Comparison of ENCODE assay signal across 9 cellular contexts in the genomic region with DNA sequence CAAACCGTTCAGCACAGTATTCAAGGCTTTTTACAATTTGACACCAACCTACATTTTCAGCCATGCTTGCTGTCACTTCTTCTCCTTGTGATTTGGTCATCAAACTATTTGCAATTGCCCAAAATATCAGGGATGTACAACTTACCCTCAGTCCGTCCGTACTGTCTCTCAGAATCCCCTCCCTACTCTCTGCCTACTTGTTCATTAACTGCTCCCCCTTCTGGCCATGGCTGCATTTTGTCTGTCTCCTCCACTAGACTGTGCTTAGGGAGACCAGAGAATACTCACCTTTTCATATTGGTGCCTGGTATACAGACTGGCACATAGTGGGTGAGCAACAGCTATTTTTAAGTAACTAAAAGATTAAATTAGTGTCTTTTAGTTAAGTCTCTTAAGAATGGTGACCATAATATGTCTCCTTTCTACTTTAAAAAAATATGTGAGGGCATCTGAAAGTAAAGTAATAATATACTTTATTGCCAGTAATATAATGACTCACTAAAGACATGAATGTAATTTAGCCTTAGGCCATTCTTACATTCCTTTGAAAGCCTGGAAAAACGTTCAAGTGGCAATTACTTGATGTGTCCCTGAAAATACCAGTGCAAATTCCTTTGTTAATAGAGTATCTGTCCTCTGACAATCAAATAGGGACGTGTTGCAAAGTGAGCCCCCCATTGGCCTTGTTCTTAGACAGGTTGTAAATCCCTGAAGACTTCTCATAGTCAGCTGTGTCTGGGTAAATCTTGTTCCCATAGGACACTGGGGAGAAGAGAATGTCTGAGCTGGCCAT. TPM values are rescaled to one million over a fixed set of nuclear protein-coding genes. Genes with fewer than 3 reads are reported as not detected.
DNase-seq lines count a peak whose midpoint lies in the region; ATAC-seq, FAIRE-seq and TF ChIP-seq lines count a peak whose summit lies in the region.
"Had no signal": no experiment of that assay in that cellular context is flagged by ENCODE, and none has a peak within 500 bp of the region (broad histone marks: within the 10 kb centered on the region; RNA-seq: fewer than 3 reads in every experiment).

No MANE protein-coding gene starts in this region.

- in situ Hi-C loops in mammary epithelial cell (cut with MboI; ENCODE audit: low sequenced_read_pairs in 2 of 2) (no loop called here), HepG2 (cut with HindIII; ENCODE audit: extremely low pct_ligation_motif_present, low pct_unique_long_range_greater_than_20kb) (no loop called here)

- H3K79me2 ChIP-seq in mammary epithelial cell (ENCODE audit: insufficient read depth, low read length) (no peaks in the 10 kb centered on the region), HepG2 (ENCODE audit: insufficient read depth, low read length) (no peaks in the 10 kb centered on the region)

- intact Hi-C loops in mammary epithelial cell (cut with micrococcal nuclease), result no loop called here
- intact Hi-C loops in HepG2 (cut with micrococcal nuclease; ENCODE audit: unreplicated experiment), result loop anchor here (1.0 kb wide), 2 partner anchors 17 to 113 kb away; no protein-coding TSS in a partner anchor

- ATAC-seq in HG03159 (IDR thresholded peaks at IDR 0.05; ENCODE audit: unreplicated experiment) (peak; percentile 87), HepG2 (peak; percentile 97), GM19452 (IDR thresholded peaks at IDR 0.05; ENCODE audit: unreplicated experiment) (no peak)

- BruUV-seq in mammary epithelial cell (replicated peaks; lab: Mats Ljungman, UMichigan), result no TSS peak
- BruUV-seq in HepG2 (replicated peaks; lab: Mats Ljungman, UMichigan), result no TSS peak

- TF ChIP-seq EP300 in HepG2 (IDR thresholded peaks at IDR 0.05; ENCODE audit: low read depth in 2 of 2, low read length in 2 of 2), result no peak
- no peak for TF ChIP-seq EP300 in HepG2 (CRISPR knock-in tag; IDR thresholded peaks at IDR 0.05; ENCODE audit: borderline replicate concordance)
- no peak for TF ChIP-seq EP300 in tibial nerve (IDR thresholded peaks at IDR 0.05)

- no peaks in the 10 kb centered on the region for H3K9me3 ChIP-seq in mammary epithelial cell (replicated peaks; ENCODE audit: insufficient read depth, low read length)
- no peaks in the 10 kb centered on the region for H3K9me3 ChIP-seq in HepG2 (ENCODE audit: low read length)
- no peaks in the 10 kb centered on the region for H3K9me3 ChIP-seq in tibial nerve
- H3K9me3 ChIP-seq: neutrophil had no signal

- H3K4me3 ChIP-seq in AG09309 (ENCODE audit: control insufficient read depth, low read depth, low read length), result no peak overlapping the region
- no peak overlapping the region for H3K4me3 ChIP-seq in mammary epithelial cell (replicated peaks in 1 of 3; ENCODE audit: insufficient read depth in 1 of 3, low read depth in 2 of 3, low read length in 3 of 3)
- no peak overlapping the region for H3K4me3 ChIP-seq in HepG2 (replicated peaks in 1 of 3; ENCODE audit: insufficient read depth in 1 of 3, low read depth in 2 of 3, low read length in 3 of 3)
- H3K4me3 ChIP-seq in tibial nerve, result no peak overlapping the region

- H3K4me1 ChIP-seq in mammary epithelial cell (ENCODE audit: insufficient read depth, low read length) (no peaks in the 10 kb centered on the region), HepG2 (ENCODE audit: insufficient read depth, low read length) (peaks cover 19% of the 10 kb centered on the region), tibial nerve (peaks cover 0 to 17% (median 6%) of the 10 kb centered on the region in 4 donors)

- H3K36me3 ChIP-seq in mammary epithelial cell (ENCODE audit: insufficient read depth, low read length) (no peaks in the 10 kb centered on the region), HepG2 (replicated peaks in 1 of 2; ENCODE audit: control insufficient read depth in 1 of 2, insufficient read depth in 2 of 2, low read length in 2 of 2) (no peaks in the 10 kb centered on the region), tibial nerve (no peaks in the 10 kb centered on the region)
- H3K36me3 ChIP-seq: neutrophil had no signal

- H4K20me1 ChIP-seq in mammary epithelial cell (ENCODE audit: insufficient read depth, low read length) (no peaks in the 10 kb centered on the region), HepG2 (ENCODE audit: insufficient read depth, low read length) (no peaks in the 10 kb centered on the region)

- CTCF ChIA-PET in mammary epithelial cell (lab: Charles Lee; ENCODE audit: low non-redundant PET) (no interaction called here), HepG2 (lab: Yijun Ruan, JAX; ENCODE audit: low intra/inter-chr PET ratio, low total read pairs) (interaction anchor here (1.0 to 4.0 kb wide), 4 partner anchors 108 to 244 kb away, joined by 3 to 59 read pairs (median 3); no protein-coding TSS in a partner anchor)

- H3K27ac ChIP-seq in mammary epithelial cell (ENCODE audit: insufficient read depth, low read depth, low read length) (no peak overlapping the region), HepG2 (ENCODE audit: extremely low read length, insufficient read depth, low read length) (no peak overlapping the region), tibial nerve (no peak overlapping the region)
- H3K27ac ChIP-seq: neutrophil had no signal

- H3K27me3 ChIP-seq in mammary epithelial cell (ENCODE audit: insufficient read depth, low read length) (no peaks in the 10 kb centered on the region), HepG2 (ENCODE audit: control insufficient read depth in 1 of 2, insufficient read depth in 2 of 2, low read length in 2 of 2) (no peaks in the 10 kb centered on the region), tibial nerve (no peaks in the 10 kb centered on the region)

- TF ChIP-seq RAD21 in HepG2 (CRISPR knock-in tag; IDR thresholded peaks at IDR 0.05), result peak; percentile 64; the same call in 1 of the 2 replicates

- 44% methylated on average over 5 of the region's 5 CpGs for WGBS in mammary epithelial cell (ENCODE audit: low coverage, missing lambda C conversion rate)
- 47% methylated on average over 5 of the region's 5 CpGs for WGBS in HepG2 (ENCODE audit: low lambda C conversion rate)
- 55 to 60% methylated on average over 5 of the region's 5 CpGs for WGBS in tibial nerve, 2 donors

- dilution Hi-C loops in mammary epithelial cell (cut with HindIII; ENCODE audit: low sequenced_read_pairs), result no loop called here

- H2AFZ ChIP-seq in mammary epithelial cell (ENCODE audit: low read depth, low read length) (no peak overlapping the region), HepG2 (ENCODE audit: low read length) (no peak overlapping the region)

- TF ChIP-seq POLR2A in GM12892 (IDR thresholded peaks at IDR 0.05; ENCODE audit: low read depth, low read length), result no peak
- TF ChIP-seq POLR2A in HepG2 (IDR thresholded peaks at IDR 0.05; ENCODE audit: insufficient read depth in 1 of 2, low read depth in 2 of 2, low read length in 2 of 2), result no peak
- no peak for TF ChIP-seq POLR2A in tibial nerve (IDR thresholded peaks at IDR 0.05)

- peak; percentile 71 for TF ChIP-seq CTCF in AG09309 (IDR thresholded peaks at IDR 0.05; ENCODE audit: control insufficient read depth, insufficient read depth, low read depth, low read length, missing control alignments)
- peak; percentile 26 to 32 for TF ChIP-seq CTCF in mammary epithelial cell (conservative IDR thresholded peaks at IDR 0.05 in 1 of 2, IDR thresholded peaks at IDR 0.05 in 1 of 2; ENCODE audit: extremely low read depth in 1 of 2, insufficient read depth in 1 of 2, low read depth in 1 of 2, low read length in 2 of 2)
- peak; percentile 85 for TF ChIP-seq CTCF in HepG2 (CRISPR knock-in tag; IDR thresholded peaks at IDR 0.05)
- TF ChIP-seq CTCF in tibial nerve (IDR thresholded peaks at IDR 0.05), result peak in 4 of 5 experiments; percentile 10 to 40 (median 24)

- peak; percentile 65 for FAIRE-seq in GM12892 (lab: Jason Lieb, UNC)
- FAIRE-seq in RCC 7860 (lab: Jason Lieb, UNC), result peak; percentile 16
- peak; percentile 56 for FAIRE-seq in HepG2 (lab: Jason Lieb, UNC)

- POLR2A ChIA-PET in HepG2 (lab: Yijun Ruan, JAX), result no interaction called here

- H3K4me2 ChIP-seq in mammary epithelial cell (ENCODE audit: insufficient read depth, low read depth, low read length) (no peak overlapping the region), HepG2 (ENCODE audit: low read depth, low read length) (no peak overlapping the region)

- H3K9ac ChIP-seq in mammary epithelial cell (ENCODE audit: insufficient read depth, low read length), result no peak overlapping the region
- H3K9ac ChIP-seq in HepG2 (ENCODE audit: insufficient read depth, low read depth, low read length), result no peak overlapping the region

- DNase-seq in AG09309 (ENCODE audit: low read depth), result peak; percentile 16
- no peak for DNase-seq in GM12892 (ENCODE audit: insufficient read length)
- DNase-seq in RCC 7860 (ENCODE audit: low spot score), result peak; percentile 41
- DNase-seq in mammary epithelial cell, result no peak
- peak; percentile 70 for DNase-seq in HepG2 (ENCODE audit: low spot score)
- DNase-seq in tibial nerve (ENCODE audit: low spot score in 2 of 2), result peak; percentile 32 to 70

RNA-seq across cellular contexts. Expression of a gene that starts 27.8 kb away (rescaled TPM):
- polyA plus RNA-seq in GM12892 (2012; ENCODE audit: missing spikeins), result not detected
- total RNA-seq in mammary epithelial cell, result under 1 TPM in 1 of 2 donors, not detected in 1; 0.17 TPM
- polyA plus RNA-seq in mammary epithelial cell, result not detected
- polyA minus RNA-seq in mammary epithelial cell, result not detected
- total RNA-seq in HepG2 (2016; rRNA removed; fragmentation: Illumina TruSeq; extraction: Trizol), result 13.3 and 22.2 TPM in 2 replicates
- 1.4 and 1.9 TPM in 2 replicates for total RNA-seq in HepG2 (2016; cell fraction: cytosol; rRNA removed; fragmentation: Illumina TruSeq; extraction: Trizol; ENCODE audit: low read depth)
- total RNA-seq in HepG2 (2016; cell fraction: insoluble cytoplasmic fraction; rRNA removed; fragmentation: Illumina TruSeq; extraction: Trizol), result 14.7 and 22.1 TPM in 2 replicates
- total RNA-seq in HepG2 (2016; cell fraction: membrane; rRNA removed; fragmentation: Illumina TruSeq; extraction: Trizol), result 4.3 and 4.4 TPM in 2 replicates
- total RNA-seq in HepG2 (2016; cell fraction: nucleus; rRNA removed; fragmentation: Illumina TruSeq; extraction: Trizol), result 18.5 and 19.5 TPM in 2 replicates
- 7.8 and 12.2 TPM in 2 replicates for polyA plus RNA-seq in HepG2 (2011; rRNA removed)
- polyA plus RNA-seq in HepG2 (2011; cell fraction: cytosol; rRNA removed), result 6.5 and 6.8 TPM in 2 replicates
- 6.8 and 8.4 TPM in 2 replicates for polyA plus RNA-seq in HepG2 (2011; cell fraction: nucleus; rRNA removed)
- polyA plus RNA-seq in HepG2 (2012), result 14.2 and 21.9 TPM in 2 replicates
- 0.12 and 0.35 TPM in 2 replicates for polyA plus RNA-seq in HepG2 (2016; cell fraction: cytosol; fragmentation: Illumina TruSeq; extraction: Trizol; ENCODE audit: low read depth)
- polyA plus RNA-seq in HepG2 (2016; cell fraction: insoluble cytoplasmic fraction; fragmentation: Illumina TruSeq; extraction: Trizol; ENCODE audit: low read depth), result 5.9 and 6.2 TPM in 2 replicates
- 0.72 and 0.98 TPM in 2 replicates for polyA plus RNA-seq in HepG2 (2016; cell fraction: membrane; fragmentation: Illumina TruSeq; extraction: Trizol; ENCODE audit: low read depth)
- polyA plus RNA-seq in HepG2 (2016; cell fraction: nucleus; fragmentation: Illumina TruSeq; extraction: Trizol; ENCODE audit: insufficient read depth, low read depth), result 7.4 and 7.8 TPM in 2 replicates
- polyA minus RNA-seq in HepG2 (2011; rRNA and poly(A)+ RNA removed; ENCODE audit: low replicate concordance), result 38.1 TPM in 1 of 2 replicates, not detected in the other
- polyA minus RNA-seq in HepG2 (2011; cell fraction: cytosol; rRNA and poly(A)+ RNA removed), result 21.3 and 25.0 TPM in 2 replicates
- polyA minus RNA-seq in HepG2 (2011; cell fraction: nucleus; rRNA and poly(A)+ RNA removed), result 27.4 and 36.7 TPM in 2 replicates
- 1 to 10 TPM in 3 of 4 donors, under 1 TPM in 1; 0.84 to 5.3 (median 4.0) TPM for total RNA-seq in tibial nerve

Comparison
In these comparisons a context has a peak if more than half of its experiments do, and no peak if none do; other contexts are left out.
1. DNase-seq: peak in AG09309 (single experiment), RCC 7860 (single experiment), HepG2 (single experiment) and tibial nerve (2 of 2); none in GM12892 (single experiment) and mammary epithelial cell (single experiment).
2. CTCF ChIP-seq: peak in every context shown above with its lines; median percentile 85 in HepG2; 71 in AG09309; 29 in mammary epithelial cell; 24 in tibial nerve.